In genomic region chr10:73911553-73912004, GRCh38 we compare ENCODE assay signal across 8 cellular contexts. TPM values are rescaled to one million over a fixed set of nuclear protein-coding genes. Genes with fewer than 3 reads are reported as not detected.
A peak's percentile ranks its signal among the peaks of the same experiment; 100 is the strongest.
DNase-seq lines count a peak whose midpoint lies in the region; TF ChIP-seq lines count a peak whose summit lies in the region.

No MANE protein-coding gene starts in this region.

- TF ChIP-seq CTCF in colonic mucosa (IDR thresholded peaks at IDR 0.05): no peak

- H3K9ac ChIP-seq in HUES48 (ENCODE audit: low read depth, low read length) (peak overlapping the region; percentile 30; the same call in 1 of the 2 replicates), colonic mucosa (ENCODE audit: low read depth in 2 of 2, low read length in 2 of 2) (peak overlapping the region; percentile 62 to 79), mucosa of stomach (ENCODE audit: low read length) (peak overlapping the region; percentile 57)

- intact Hi-C loops in colonic mucosa (cut with DNase I): no loop called here

- H3K9me3 ChIP-seq in HUES48 (ENCODE audit: control insufficient read depth, insufficient read depth, low read length) (no peaks in the 10 kb centered on the region), colonic mucosa (no peaks in the 10 kb centered on the region), mucosa of stomach (ENCODE audit: control insufficient read depth, low read length) (no peaks in the 10 kb centered on the region)

- no peak overlapping the region for H2AFZ ChIP-seq in ACC112 (ENCODE audit: low read length, unreplicated experiment)

- peaks cover 12% of the 10 kb centered on the region for H3K79me2 ChIP-seq in ACC112 (ENCODE audit: control insufficient read depth, insufficient read depth, low read length, unreplicated experiment)

- H3K4me1 ChIP-seq in ACC112 (ENCODE audit: control insufficient read depth, insufficient read depth, low read length, unreplicated experiment): peaks cover 47% of the 10 kb centered on the region
- peaks cover 34% of the 10 kb centered on the region for H3K4me1 ChIP-seq in HUES48 (ENCODE audit: control insufficient read depth, insufficient read depth, low read length)
- peaks cover 14% of the 10 kb centered on the region for H3K4me1 ChIP-seq in colonic mucosa
- H3K4me1 ChIP-seq in mucosa of stomach (ENCODE audit: control insufficient read depth, insufficient read depth, low read length): peaks cover 17% of the 10 kb centered on the region

- H3K4me3 ChIP-seq in ACC112 (ENCODE audit: low read depth, low read length) (peak overlapping the region; percentile 88), HUES48 (ENCODE audit: low read depth, low read length) (peak overlapping the region; percentile 75), colonic mucosa (peak overlapping the region; percentile 57), mucosa of stomach (ENCODE audit: low read length) (no peak overlapping the region)

- peaks cover 15% of the 10 kb centered on the region for H3K36me3 ChIP-seq in ACC112 (ENCODE audit: insufficient read depth, low read length)
- peaks cover 17% of the 10 kb centered on the region for H3K36me3 ChIP-seq in HUES48 (ENCODE audit: control insufficient read depth, insufficient read depth, low read length)
- no peaks in the 10 kb centered on the region for H3K36me3 ChIP-seq in colonic mucosa
- no peaks in the 10 kb centered on the region for H3K36me3 ChIP-seq in mucosa of stomach (ENCODE audit: control insufficient read depth, insufficient read depth, low read length)

- H3K27me3 ChIP-seq in ACC112 (ENCODE audit: insufficient read depth, low read length) (no peaks in the 10 kb centered on the region), HUES48 (ENCODE audit: control insufficient read depth, insufficient read depth, low read length) (peaks cover 33% of the 10 kb centered on the region), colonic mucosa (no peaks in the 10 kb centered on the region), mucosa of stomach (ENCODE audit: control insufficient read depth, insufficient read depth, low read length) (peaks cover 32% of the 10 kb centered on the region)

- DNase-seq in colonic mucosa: peak; percentile 45
- DNase-seq in SKM-1 treated with dmso at 0.1 percent for 144 hours (lab: John Stamatoyannopoulos, UW; ENCODE audit: unreplicated experiment): no peak
- DNase-seq in NCI-H1417 (lab: John Stamatoyannopoulos, UW): no peak
- DNase-seq in NCI-H187 (lab: John Stamatoyannopoulos, UW): no peak
- no peak for DNase-seq in SK-N-DZ (ENCODE audit: low spot score)

- H3K27ac ChIP-seq in ACC112 (ENCODE audit: low read depth, low read length) (no peak overlapping the region), HUES48 (ENCODE audit: low read depth, low read length) (no peak overlapping the region), colonic mucosa (peak overlapping the region; percentile 58)

RNA-seq across cellular contexts. Expression of gene PLAU, which starts 0.6 kb away (rescaled TPM):
- total RNA-seq in colonic mucosa: 10 to 100 TPM in 1 of 2 donors, 1 to 10 TPM in 1; 4.0 to 11.4 TPM
- 0.06 TPM in 1 of 2 replicates, not detected in the other for polyA plus RNA-seq in SK-N-DZ (2014; cell fraction: cytosol; rRNA removed)
- polyA plus RNA-seq in SK-N-DZ (2014; cell fraction: nucleus; rRNA removed): not detected in 2 replicates

RNA-seq across cellular contexts. Expression of gene CAMK2G, which starts 37.2 kb away (rescaled TPM):
- total RNA-seq in colonic mucosa: 10 to 100 TPM; 40.0 to 45.8 TPM
- polyA plus RNA-seq in SK-N-DZ (2014; cell fraction: cytosol; rRNA removed): 50.3 and 68.4 TPM in 2 replicates
- 118 and 135 TPM in 2 replicates for polyA plus RNA-seq in SK-N-DZ (2014; cell fraction: nucleus; rRNA removed)
